In genomic region chr17:43927101-43927935, GRCh38 we compare ENCODE assay signal across 9 cellular contexts. TPM values are rescaled to one million over a fixed set of nuclear protein-coding genes. Genes with fewer than 3 reads are reported as not detected.
A peak's percentile ranks its signal among the peaks of the same experiment; 100 is the strongest.
DNase-seq lines count a peak whose midpoint lies in the region; ATAC-seq and TF ChIP-seq lines count a peak whose summit lies in the region.
"Had no signal": no experiment of that assay in that cellular context is flagged by ENCODE, and none has a peak within 500 bp of the region (broad histone marks: within the 10 kb centered on the region; RNA-seq: fewer than 3 reads in every experiment).

No MANE protein-coding gene starts in this region.

- H2AK5ac ChIP-seq in trophoblast cell (ENCODE audit: low read length), result no peak overlapping the region

- POLR2A ChIA-PET in CD4-positive, alpha-beta memory T cell (lab: Charles Lee; ENCODE audit: partially characterized antibody), result interaction anchor here (1.2 to 1.3 kb wide), 2 partner anchors 11 to 80 kb away, joined by 4 to 5 read pairs; no protein-coding TSS in a partner anchor

- peaks cover 21% of the 10 kb centered on the region for H3K4me1 ChIP-seq in CD4-positive, alpha-beta memory T cell (ENCODE audit: insufficient read depth, low read length)
- H3K4me1 ChIP-seq in esophagus muscularis mucosa, result peaks cover 10 to 11% (median 11%) of the 10 kb centered on the region in 4 donors
- H3K4me1 ChIP-seq in trophoblast cell (ENCODE audit: control insufficient read depth in 1 of 2, insufficient read depth in 2 of 2, low read length in 2 of 2), result no peaks in the 10 kb centered on the region

- no peak for TF ChIP-seq POLR2A in esophagus muscularis mucosa (IDR thresholded peaks at IDR 0.05; ENCODE audit: low read depth)

- H3K23ac ChIP-seq in trophoblast cell (ENCODE audit: low read length), result no peak overlapping the region

- H3K79me1 ChIP-seq in trophoblast cell (ENCODE audit: low read length), result no peaks in the 10 kb centered on the region

- CTCF ChIA-PET in CD4-positive, alpha-beta memory T cell (lab: Charles Lee; ENCODE audit: partially characterized antibody), result interaction anchor here (1.0 to 1.8 kb wide), 4 partner anchors 10 to 18 kb away, joined by 3 to 8 read pairs (median 5); no protein-coding TSS in a partner anchor

- no peak overlapping the region for H3K18ac ChIP-seq in trophoblast cell (ENCODE audit: low read length)

- no peak overlapping the region for H3K9ac ChIP-seq in trophoblast cell (ENCODE audit: low read length)

- H3K36me3 Mint-ChIP-seq in CD4-positive, alpha-beta memory T cell, result no peaks in the 10 kb centered on the region

- H3K4me1 Mint-ChIP-seq in CD4-positive, alpha-beta memory T cell, result peaks cover 12 to 29% (median 18%) of the 10 kb centered on the region in 4 donors

- no peak overlapping the region for H4K91ac ChIP-seq in trophoblast cell (ENCODE audit: low read depth, low read length)

- H4K12ac ChIP-seq in trophoblast cell (ENCODE audit: low read depth, low read length), result no peak overlapping the region

- no peaks in the 10 kb centered on the region for H3K9me3 ChIP-seq in CD4-positive, alpha-beta memory T cell (ENCODE audit: control insufficient read depth in 1 of 2, low read length in 2 of 2)
- peaks cover 18% of the 10 kb centered on the region for H3K9me3 ChIP-seq in WERI-Rb-1 (ENCODE audit: severe bottlenecking)
- H3K9me3 ChIP-seq in esophagus muscularis mucosa, result no peaks in the 10 kb centered on the region
- no peaks in the 10 kb centered on the region for H3K9me3 ChIP-seq in trophoblast cell (ENCODE audit: insufficient read depth, low read depth, low read length)

- peak overlapping the region in 6 of 7 donors; percentile 49 to 89 (median 61) for H3K27ac Mint-ChIP-seq in CD4-positive, alpha-beta memory T cell

- no peak overlapping the region for H2BK120ac ChIP-seq in trophoblast cell (ENCODE audit: insufficient read depth, low read length, poor library complexity)

- H3K9me3 Mint-ChIP-seq in CD4-positive, alpha-beta memory T cell, result no peaks in the 10 kb centered on the region

- H3K36me3 ChIP-seq in CD4-positive, alpha-beta memory T cell (ENCODE audit: insufficient read depth, low read length), result no peaks in the 10 kb centered on the region
- H3K36me3 ChIP-seq in WERI-Rb-1, result no peaks in the 10 kb centered on the region
- H3K36me3 ChIP-seq in esophagus muscularis mucosa, result no peaks in the 10 kb centered on the region
- no peaks in the 10 kb centered on the region for H3K36me3 ChIP-seq in trophoblast cell (ENCODE audit: control insufficient read depth in 1 of 2, insufficient read depth in 2 of 2, low read length in 2 of 2)

- H3K27me3 ChIP-seq in CD4-positive, alpha-beta memory T cell (ENCODE audit: insufficient read depth, low read length), result no peaks in the 10 kb centered on the region
- peaks cover 41% of the 10 kb centered on the region for H3K27me3 ChIP-seq in WERI-Rb-1 (ENCODE audit: insufficient read depth, low read depth, severe bottlenecking)
- peaks cover 0 to 73% (median 4%) of the 10 kb centered on the region in 4 donors for H3K27me3 ChIP-seq in esophagus muscularis mucosa
- peaks cover 9% of the 10 kb centered on the region for H3K27me3 ChIP-seq in trophoblast cell (ENCODE audit: insufficient read depth, low read length)

- no peak overlapping the region for H2BK12ac ChIP-seq in trophoblast cell (ENCODE audit: low read length)

- H4K8ac ChIP-seq in trophoblast cell (ENCODE audit: low read depth, low read length), result no peak overlapping the region

- 14% methylated on average over 31 of the region's 42 CpGs for WGBS in esophagus muscularis mucosa
- WGBS in trophoblast cell (ENCODE audit: extremely low coverage, insufficient coverage, insufficient read length), result no CpG with 5 or more reads among the region's 42 CpGs

- no peak for TF ChIP-seq CTCF in WERI-Rb-1 (IDR thresholded peaks at IDR 0.05; ENCODE audit: low read depth, low read length)
- no peak for TF ChIP-seq CTCF in esophagus muscularis mucosa (IDR thresholded peaks at IDR 0.05)

- H3K4ac ChIP-seq in trophoblast cell (ENCODE audit: low read depth, low read length), result no peak overlapping the region

- intact Hi-C loops in CD4-positive, alpha-beta memory T cell (cut with micrococcal nuclease), result no loop called here
- intact Hi-C loops in esophagus muscularis mucosa (cut with DNase I), result no loop called here

- no peak for TF ChIP-seq EP300 in esophagus muscularis mucosa (IDR thresholded peaks at IDR 0.05)

- peak overlapping the region; percentile 4 for H3K4me2 ChIP-seq in trophoblast cell (ENCODE audit: low read length)

- DNase-seq in CD4-positive, alpha-beta memory T cell, result peak in 1 of 5 donors; percentile 46
- DNase-seq in WERI-Rb-1, result peak; percentile 63
- DNase-seq in esophagus muscularis mucosa (ENCODE audit: extremely low spot score), result no peak
- DNase-seq in trophoblast cell, result no peak
- DNase-seq in OCI-M1 (lab: John Stamatoyannopoulos, UW), result no peak
- DNase-seq: NCI-H1436 had no signal

- peaks cover 0 to 3% of the 10 kb centered on the region in 2 donors for H3K27me3 Mint-ChIP-seq in CD4-positive, alpha-beta memory T cell

- peak overlapping the region in 1 of 2 donors; percentile 54 for H3K4me3 ChIP-seq in CD4-positive, alpha-beta memory T cell (ENCODE audit: low read length in 2 of 2)
- H3K4me3 ChIP-seq in WERI-Rb-1 (ENCODE audit: low read depth, low read length) (peak overlapping the region; percentile 43), esophagus muscularis mucosa (peak overlapping the region; percentile 36 to 49 (median 38)), trophoblast cell (ENCODE audit: low read depth, low read length) (no peak overlapping the region)

- H2AFZ ChIP-seq in trophoblast cell (ENCODE audit: insufficient read depth, low read length, poor library complexity), result no peak overlapping the region

- H3K14ac ChIP-seq in trophoblast cell (ENCODE audit: low read length), result no peak overlapping the region

- ATAC-seq in GM18502 (IDR thresholded peaks at IDR 0.05; ENCODE audit: poor library complexity, unreplicated experiment) (no peak), GM19328 (IDR thresholded peaks at IDR 0.05; ENCODE audit: unreplicated experiment) (no peak), GM21576 (IDR thresholded peaks at IDR 0.05; ENCODE audit: unreplicated experiment) (no peak)

- H3K27ac ChIP-seq in CD4-positive, alpha-beta memory T cell (ENCODE audit: low read depth, low read length), result no peak overlapping the region
- H3K27ac ChIP-seq in WERI-Rb-1 (no peak overlapping the region), esophagus muscularis mucosa (replicated peaks in 1 of 4) (no peak overlapping the region), trophoblast cell (ENCODE audit: low read depth, low read length) (no peak overlapping the region)

- H3K79me2 ChIP-seq in trophoblast cell (ENCODE audit: control insufficient read depth, insufficient read depth, low read length, poor library complexity), result no peaks in the 10 kb centered on the region

- H2BK5ac ChIP-seq in trophoblast cell (ENCODE audit: low read depth, low read length, poor library complexity), result no peak overlapping the region

- H3K4me3 Mint-ChIP-seq in CD4-positive, alpha-beta memory T cell, result peak overlapping the region; percentile 74 to 92 (median 88)

RNA-seq across cellular contexts. Expression of gene PPY, which starts 15.0 kb away (rescaled TPM):
- not detected for total RNA-seq in CD4-positive, alpha-beta memory T cell
- polyA plus RNA-seq in CD4-positive, alpha-beta memory T cell, result not detected
- not detected for total RNA-seq in esophagus muscularis mucosa
- polyA plus RNA-seq in trophoblast cell (2013), result 1.1 and 1.3 TPM in 2 replicates

RNA-seq across cellular contexts. Expression of gene MPP2, which starts 20.0 kb away (rescaled TPM):
- 1 to 10 TPM; 2.1 to 3.0 TPM for total RNA-seq in CD4-positive, alpha-beta memory T cell
- 1 to 10 TPM in 1 of 2 donors, under 1 TPM in 1; 0.10 to 1.0 TPM for polyA plus RNA-seq in CD4-positive, alpha-beta memory T cell
- 10 to 100 TPM; 13.3 to 15.9 (median 15.6) TPM for total RNA-seq in esophagus muscularis mucosa
- polyA plus RNA-seq in trophoblast cell (2013), result 0.88 and 0.96 TPM in 2 replicates

RNA-seq across cellular contexts. Expression of gene PYY, which starts 26.4 kb away (rescaled TPM):
- total RNA-seq in CD4-positive, alpha-beta memory T cell, result not detected
- polyA plus RNA-seq in CD4-positive, alpha-beta memory T cell, result not detected
- total RNA-seq in esophagus muscularis mucosa, result not detected
- 0.07 TPM in 1 of 2 replicates, not detected in the other for polyA plus RNA-seq in trophoblast cell (2013)
